Comparison of ENCODE assay signal across 16 cellular contexts in genomic region chr11:28964811-28965210, GRCh38.
DNase-seq lines count a peak whose midpoint lies in the region; ATAC-seq and TF ChIP-seq lines count a peak whose summit lies in the region.
"Had no signal": no experiment of that assay in that cellular context is flagged by ENCODE, and none has a peak within 500 bp of the region (broad histone marks: within the 10 kb centered on the region; RNA-seq: fewer than 3 reads in every experiment).

No MANE protein-coding gene starts in this region.

- peak; percentile 11 for DNase-seq in ELR (ENCODE audit: low read depth)
- DNase-seq in SK-N-SH: no peak
- peak; percentile 44 for DNase-seq in fibroblast of gingiva (ENCODE audit: low read depth)
- no peak for DNase-seq in activated CD8-positive, alpha-beta T cell treated with anti-CD3 and anti-CD28 coated beads, Interleukin-2, amount 10 ng/mL, durations not matched to agents 7 days and 5 days
- DNase-seq: C1 segment of cervical spinal cord, KBM-7, NCI-H1436, NCI-H2029, NCI-H2171 treated with DMSO at 0.1 percent for 48 hours, NCI-H446 treated with DMSO at 0.1 percent for 48 hours, NCI-H774, PC-3, T-cell had no signal

- no peaks in the 10 kb centered on the region for H3K4me1 Mint-ChIP-seq in activated CD8-positive, alpha-beta T cell treated with anti-CD3 and anti-CD28 coated beads, Interleukin-2, amount 10 ng/mL, durations not matched to agents 7 days and 5 days (ENCODE audit: low read depth)
- H3K4me1 Mint-ChIP-seq: T-cell had no signal

- POLR2A ChIA-PET in SK-N-SH (lab: Yijun Ruan, JAX): no interaction called here
- POLR2A ChIA-PET in activated CD8-positive, alpha-beta T cell treated with anti-CD3 and anti-CD28 coated beads, Interleukin-2, amount 10 ng/mL, durations not matched to agents 7 days and 5 days (lab: Charles Lee): no interaction called here

- H3K4me1 ChIP-seq in SK-N-SH (ENCODE audit: control insufficient read depth in 1 of 2, insufficient read depth in 2 of 2, low read depth in 1 of 2, low read length in 1 of 2): peaks cover 0 to 33% of the 10 kb centered on the region in 2 experiments; a peak in 1 of 4 replicates

- H3K9me2 ChIP-seq in SK-N-SH: no peaks in the 10 kb centered on the region

- no peaks in the 10 kb centered on the region for H4K20me1 ChIP-seq in SK-N-SH (ENCODE audit: insufficient read depth)

- TF ChIP-seq EP300 in SK-N-SH (IDR thresholded peaks at IDR 0.05; ENCODE audit: borderline replicate concordance in 1 of 2, low read depth in 1 of 2, low read length in 1 of 2): 0 out of 4 replicates have a peak, but pooled peaks of 1 of the 2 experiments have one; percentile 9

- H3K36me3 ChIP-seq in SK-N-SH (replicated peaks in 1 of 2; ENCODE audit: control insufficient read depth in 1 of 2, insufficient read depth in 2 of 2, low read length in 1 of 2): peaks cover 0 to 4% of the 10 kb centered on the region in 2 experiments

- H3K27ac Mint-ChIP-seq in activated CD8-positive, alpha-beta T cell treated with anti-CD3 and anti-CD28 coated beads, Interleukin-2, amount 10 ng/mL, durations not matched to agents 7 days and 5 days: no peak overlapping the region
- H3K27ac Mint-ChIP-seq: T-cell had no signal

- no peak overlapping the region for H3K4me3 Mint-ChIP-seq in activated CD8-positive, alpha-beta T cell treated with anti-CD3 and anti-CD28 coated beads, Interleukin-2, amount 10 ng/mL, durations not matched to agents 7 days and 5 days
- H3K4me3 Mint-ChIP-seq: T-cell had no signal

- H3K27ac ChIP-seq in SK-N-SH (ENCODE audit: low read depth in 2 of 2, low read length in 1 of 2): peak overlapping the region in 1 of 2 experiments; percentile 13; a peak in 1 of 4 replicates

- H3K9me3 ChIP-seq in SK-N-SH: no peaks in the 10 kb centered on the region

- H3F3A ChIP-seq in SK-N-SH (replicated peaks; ENCODE audit: insufficient read depth): peaks cover 10% of the 10 kb centered on the region

- H3K27me3 Mint-ChIP-seq in activated CD8-positive, alpha-beta T cell treated with anti-CD3 and anti-CD28 coated beads, Interleukin-2, amount 10 ng/mL, durations not matched to agents 7 days and 5 days (ENCODE audit: low read depth): no peaks in the 10 kb centered on the region
- H3K27me3 Mint-ChIP-seq: T-cell had no signal

- H3K4me3 ChIP-seq in SK-N-SH (ENCODE audit: low read depth in 2 of 2, low read length in 1 of 2): no peak overlapping the region

- H3K27me3 ChIP-seq in SK-N-SH (ENCODE audit: insufficient read depth): no peaks in the 10 kb centered on the region

- TF ChIP-seq CTCF in SK-N-SH (IDR thresholded peaks at IDR 0.05): no peak

- no peaks in the 10 kb centered on the region for H3K79me2 ChIP-seq in SK-N-SH (ENCODE audit: insufficient read depth)

- CTCF ChIA-PET in SK-N-SH (lab: Yijun Ruan, JAX): no interaction called here
- CTCF ChIA-PET in activated CD8-positive, alpha-beta T cell treated with anti-CD3 and anti-CD28 coated beads, Interleukin-2, amount 10 ng/mL, durations not matched to agents 7 days and 5 days (lab: Charles Lee): no interaction called here

- WGBS in SK-N-SH (ENCODE audit: low lambda C conversion rate): 56% methylated on average over 1 of the region's 1 CpG

- peak overlapping the region; percentile 6; the same call in 1 of the 2 replicates for H3K9ac ChIP-seq in SK-N-SH

- no peaks in the 10 kb centered on the region for H3K36me3 Mint-ChIP-seq in activated CD8-positive, alpha-beta T cell treated with anti-CD3 and anti-CD28 coated beads, Interleukin-2, amount 10 ng/mL, durations not matched to agents 7 days and 5 days (ENCODE audit: low read depth)
- H3K36me3 Mint-ChIP-seq: T-cell had no signal

- peak overlapping the region; percentile 23; the same call in 1 of the 2 replicates for H3K4me2 ChIP-seq in SK-N-SH

- no peak overlapping the region for H2AFZ ChIP-seq in SK-N-SH (ENCODE audit: low read depth)

- TF ChIP-seq RAD21 in SK-N-SH (IDR thresholded peaks at IDR 0.05; ENCODE audit: low read length): no peak

- ATAC-seq in GM21390 (IDR thresholded peaks at IDR 0.05; ENCODE audit: unreplicated experiment) (no peak), HG02981 (IDR thresholded peaks at IDR 0.05; ENCODE audit: unreplicated experiment) (no peak), HG02571 (IDR thresholded peaks at IDR 0.05; ENCODE audit: unreplicated experiment) (no peak)
- ATAC-seq in activated CD8-positive, alpha-beta T cell treated with anti-CD3 and anti-CD28 coated beads, Interleukin-2, amount 10 ng/mL, durations not matched to agents 7 days and 5 days: no peak
- ATAC-seq: PC-3, T-cell had no signal

- H3K9me3 Mint-ChIP-seq in activated CD8-positive, alpha-beta T cell treated with anti-CD3 and anti-CD28 coated beads, Interleukin-2, amount 10 ng/mL, durations not matched to agents 7 days and 5 days (ENCODE audit: insufficient read depth): peaks cover 9% of the 10 kb centered on the region

TF ChIP-seq in SK-N-SH, 30 proteins besides CTCF, POLR2A, EP300 and RAD21:
- TF ChIP-seq TEAD4 (IDR thresholded peaks at IDR 0.05; ENCODE audit: borderline replicate concordance, insufficient read depth): peak; percentile 6; the same call in 1 of the 2 replicates
- TF ChIP-seq ELF1 (IDR thresholded peaks at IDR 0.05): no peak

Comparison
In these comparisons a context has a peak if more than half of its experiments do, and no peak if none do; other contexts are left out.
1. DNase-seq: peak in ELR (single experiment) and fibroblast of gingiva (single experiment); none in SK-N-SH (single experiment) and activated CD8-positive, alpha-beta T cell treated with anti-CD3 and anti-CD28 coated beads, Interleukin-2, amount 10 ng/mL, durations not matched to agents 7 days and 5 days (single experiment).